In the genomic region with DNA sequence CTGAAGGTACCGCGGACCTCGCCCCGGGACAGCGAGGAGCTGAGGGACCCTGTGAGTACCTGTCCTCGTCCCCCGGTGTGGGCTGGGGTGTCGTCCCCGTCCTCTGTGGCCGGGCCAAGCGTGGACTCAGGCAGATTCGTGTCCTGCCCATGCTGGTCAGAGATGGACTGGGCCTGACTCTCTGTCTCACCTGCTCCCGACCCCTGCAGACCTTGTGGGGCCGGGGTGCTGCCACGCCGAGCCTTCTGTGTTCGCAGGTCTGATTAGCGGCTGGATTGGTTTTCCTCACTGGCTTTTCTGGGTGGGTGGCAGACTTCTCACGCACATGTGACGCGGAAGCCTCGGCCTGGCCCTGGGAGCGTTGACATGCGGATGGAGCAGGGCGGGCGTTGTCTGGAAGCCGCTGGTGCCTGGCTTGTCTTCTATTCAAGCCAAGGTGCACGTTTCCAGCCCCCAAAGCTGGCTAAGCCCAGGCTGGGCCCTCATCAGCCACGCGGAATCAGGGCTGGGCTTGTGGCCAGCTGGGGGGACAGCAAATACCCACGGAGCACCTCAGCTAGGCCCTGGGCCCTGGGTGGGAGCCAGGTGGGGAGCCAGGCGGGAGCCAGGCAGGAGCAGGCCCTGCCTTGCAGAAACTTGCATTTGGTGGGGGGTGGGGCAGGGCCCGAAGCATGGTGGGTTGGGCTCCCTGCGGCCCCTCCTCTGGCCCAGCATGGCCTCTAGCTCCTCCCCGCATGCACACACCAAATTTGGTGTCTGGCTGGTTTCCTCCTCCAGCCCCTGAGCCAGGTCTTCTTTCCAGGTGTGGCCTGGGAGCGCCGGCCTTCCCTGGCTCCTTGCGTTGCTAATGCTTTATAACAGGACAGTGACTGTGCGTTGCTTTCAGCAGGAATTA, we compare ENCODE assay signal across 19 cellular contexts. TPM values are rescaled to one million over a fixed set of nuclear protein-coding genes. Genes with fewer than 3 reads are reported as not detected.
DNase-seq lines count a peak whose midpoint lies in the region; ATAC-seq, FAIRE-seq and TF ChIP-seq lines count a peak whose summit lies in the region.
"Had no signal": no experiment of that assay in that cellular context is flagged by ENCODE, and none has a peak within 500 bp of the region (broad histone marks: within the 10 kb centered on the region; RNA-seq: fewer than 3 reads in every experiment).

No MANE protein-coding gene starts in this region.

- TF ChIP-seq EP300 in H1 (IDR thresholded peaks at IDR 0.05; ENCODE audit: borderline replicate concordance in 1 of 2, low read depth in 2 of 2, low read length in 2 of 2) = no peak

- 0 out of 4 replicates have a peak overlapping the region, but pooled peaks have one; percentile 4 to 8 for H3K4me2 ChIP-seq in H1 (ENCODE audit: insufficient read depth in 1 of 2, low read depth in 2 of 2, low read length in 2 of 2)

- POLR2A ChIA-PET in H1 (lab: Charles Lee; ENCODE audit: partially characterized antibody) = interaction anchor here (0.5 to 1.9 kb wide), 4 partner anchors 9 to 89 kb away, joined by 3 to 7 read pairs (median 4); no protein-coding TSS in a partner anchor
- POLR2A ChIA-PET in T-cell (lab: Charles Lee) = no interaction called here

- no peak overlapping the region for H2AFZ ChIP-seq in H1 (ENCODE audit: low read length)

- FAIRE-seq in H1 (lab: Jason Lieb, UNC) = no peak

- H4K8ac ChIP-seq in H1 (ENCODE audit: extremely low read depth, insufficient read depth, low read length) = peak overlapping the region; percentile 86; the same call in 1 of the 2 replicates

- no peak overlapping the region for H3K14ac ChIP-seq in H1 (ENCODE audit: insufficient read length)

- CTCF ChIA-PET in H1 (lab: Charles Lee; ENCODE audit: partially characterized antibody) = interaction anchor here (1.0 to 1.7 kb wide), 3 partner anchors 9 to 55 kb away, joined by 3 to 6 read pairs (median 4); no protein-coding TSS in a partner anchor
- CTCF ChIA-PET in T-cell (lab: Charles Lee) = no interaction called here

- H2BK20ac ChIP-seq in H1 (ENCODE audit: low read length) = no peak overlapping the region

- H3K23ac ChIP-seq in H1 (ENCODE audit: insufficient read length) = no peak overlapping the region

- H2BK15ac ChIP-seq in H1 (ENCODE audit: low read length) = no peak overlapping the region

- H3K18ac ChIP-seq in H1 (ENCODE audit: extremely low read depth, low read length) = peak overlapping the region; percentile 83

- H3K9ac ChIP-seq in HUES6 (ENCODE audit: low read length) = peak overlapping the region; percentile 52
- H3K9ac ChIP-seq in H1 (replicated peaks in 1 of 4; ENCODE audit: extremely low read depth in 1 of 4, low read depth in 3 of 4, low read length in 3 of 4) = no peak overlapping the region; a peak in 1 of 7 replicates

- DNase-seq in H1 (ENCODE audit: low read depth in 1 of 2, low spot score in 2 of 2) = peak; percentile 54 to 87
- DNase-seq in left kidney (ENCODE audit: low read depth, low spot score) = peak; percentile 24
- DNase-seq in T-cell = no peak
- no peak for DNase-seq in upper lobe of right lung
- DNase-seq: activated CD4-positive, alpha-beta T cell treated with anti-CD3 and anti-CD28 coated beads for 48 hours; activated T-cell treated with anti-CD3 and anti-CD28 coated beads, Interleukin-2, amount 50 U/mL, for 1 hour; COR-L47; NCI-H2029; NCI-H774; RPMI8226 had no signal

- peaks cover 3% of the 10 kb centered on the region; the same call in 1 of the 2 replicates for H3K36me3 ChIP-seq in HUES6 (ENCODE audit: control insufficient read depth, insufficient read depth, low read length)
- no peaks in the 10 kb centered on the region for H3K36me3 ChIP-seq in H1 (ENCODE audit: control insufficient read depth in 2 of 4, insufficient read depth in 4 of 4, low read length in 3 of 4)
- peaks cover 15% of the 10 kb centered on the region for H3K36me3 ChIP-seq in upper lobe of right lung

- H4K91ac ChIP-seq in H1 (replicated peaks; ENCODE audit: insufficient read length, low read length) = peak overlapping the region; percentile 74

- peak overlapping the region; percentile 75; the same call in 1 of the 2 replicates for H2BK5ac ChIP-seq in H1 (ENCODE audit: low read depth, low read length)

- H3K4me1 Mint-ChIP-seq in activated T-helper 17 cell treated with anti-CD3 and anti-CD28 coated beads, Interleukin-2, amount 50 U/mL, for 72 hours = no peaks in the 10 kb centered on the region
- peaks cover 0 to 2% (median 0%) of the 10 kb centered on the region in 3 donors for H3K4me1 Mint-ChIP-seq in T-cell

- H3K4me3 ChIP-seq in HUES6 (ENCODE audit: low read depth, low read length) = no peak overlapping the region
- no peak overlapping the region for H3K4me3 ChIP-seq in H1 (ENCODE audit: extremely low read depth in 1 of 4, insufficient read depth in 2 of 4, low read depth in 3 of 4, low read length in 4 of 4)
- no peak overlapping the region for H3K4me3 ChIP-seq in upper lobe of right lung
- H3K4me3 ChIP-seq: heart right ventricle, lung had no signal

- H3K4me1 ChIP-seq in HUES6 (ENCODE audit: control insufficient read depth, insufficient read depth, low read length) = peaks cover 29% of the 10 kb centered on the region
- peaks cover 0 to 20% (median 14%) of the 10 kb centered on the region in 4 experiments; a peak in 5 of 7 replicates for H3K4me1 ChIP-seq in H1 (replicated peaks in 1 of 4; ENCODE audit: control insufficient read depth in 3 of 4, insufficient read depth in 4 of 4, low read length in 3 of 4)
- no peaks in the 10 kb centered on the region for H3K4me1 ChIP-seq in upper lobe of right lung

- H3K4ac ChIP-seq in H1 (replicated peaks; ENCODE audit: insufficient read length, low read depth, low read length) = peak overlapping the region; percentile 69

- TF ChIP-seq RAD21 in H1 (IDR thresholded peaks at IDR 0.05 in 1 of 2, conservative IDR thresholded peaks at IDR 0.05 in 1 of 2; ENCODE audit: low read depth in 2 of 2, low read length in 2 of 2) = no peak

- no peak; a peak in 1 of 3 replicates for TF ChIP-seq POLR2A in H1 (IDR thresholded peaks at IDR 0.05; ENCODE audit: control extremely low read depth in 1 of 2, low read depth in 2 of 2, low read length in 2 of 2)

- H3K36me3 Mint-ChIP-seq in activated T-helper 17 cell treated with anti-CD3 and anti-CD28 coated beads, Interleukin-2, amount 50 U/mL, for 72 hours (ENCODE audit: low read depth) = no peaks in the 10 kb centered on the region
- peaks cover 5% of the 10 kb centered on the region for H3K36me3 Mint-ChIP-seq in T-cell

- H2BK120ac ChIP-seq in H1 (replicated peaks; ENCODE audit: low read depth, low read length) = no peak overlapping the region

- H3K27me3 ChIP-seq in HUES6 (ENCODE audit: control insufficient read depth, insufficient read depth, low read length) (no peaks in the 10 kb centered on the region), H1 (replicated peaks in 1 of 4; ENCODE audit: control insufficient read depth in 3 of 4, extremely low read depth in 1 of 4, insufficient read depth in 3 of 4, low read length in 3 of 4) (no peaks in the 10 kb centered on the region), upper lobe of right lung (no peaks in the 10 kb centered on the region)
- H3K27me3 ChIP-seq: heart right ventricle had no signal

- no peak for ATAC-seq in HG03442 (IDR thresholded peaks at IDR 0.05; ENCODE audit: unreplicated experiment)
- ATAC-seq in activated T-helper 17 cell treated with anti-CD3 and anti-CD28 coated beads, Interleukin-2, amount 50 U/mL, for 72 hours (replicated peaks) = no peak
- no peak for ATAC-seq in T-cell (replicated peaks in 1 of 4)
- ATAC-seq in upper lobe of right lung = no peak
- ATAC-seq: sciatic nerve; stimulated activated memory B cell treated with anti-CD40 and anti-IgM and Interleukin-4, amounts not matched to agents 10 μg/mL and 1 μg/mL and 100 μg/mL, for 72 hours had no signal

- H3K23me2 ChIP-seq in H1 (ENCODE audit: low read depth, low read length) = no peaks in the 10 kb centered on the region

- TF ChIP-seq CTCF in 22Rv1 (IDR thresholded peaks at IDR 0.05) (no peak), H1 (IDR thresholded peaks at IDR 0.05; ENCODE audit: control extremely low read depth in 1 of 3, insufficient read depth in 1 of 3, low read depth in 1 of 3, low read length in 3 of 3) (no peak), upper lobe of right lung (IDR thresholded peaks at IDR 0.05) (no peak)

- H3K4me3 Mint-ChIP-seq in activated T-helper 17 cell treated with anti-CD3 and anti-CD28 coated beads, Interleukin-2, amount 50 U/mL, for 72 hours = no peak overlapping the region
- no peak overlapping the region for H3K4me3 Mint-ChIP-seq in T-cell
- H3K4me3 Mint-ChIP-seq: neural crest cell; stimulated activated memory B cell treated with anti-CD40 and anti-IgM and Interleukin-4, amounts not matched to agents 10 μg/mL and 1 μg/mL and 100 μg/mL, for 72 hours had no signal

- peak overlapping the region; percentile 61 for H3K27ac ChIP-seq in 22Rv1
- H3K27ac ChIP-seq in HUES6 (ENCODE audit: low read depth, low read length) = peak overlapping the region; percentile 77
- H3K27ac ChIP-seq in H1 (ENCODE audit: low read depth, low read length) = 0 out of 2 replicates have a peak overlapping the region, but pooled peaks have one; percentile 33
- H3K27ac ChIP-seq in upper lobe of right lung = no peak overlapping the region
- H3K27ac ChIP-seq: heart right ventricle had no signal

- 0 out of 2 replicates have a peak overlapping the region, but pooled peaks have one; percentile 40 for H2AK5ac ChIP-seq in H1 (ENCODE audit: low read depth, low read length)

- H3K9me3 ChIP-seq in HUES6 (ENCODE audit: control insufficient read depth, insufficient read depth, low read depth, low read length) (no peaks in the 10 kb centered on the region), H1 (ENCODE audit: insufficient read depth in 2 of 2, low read depth in 1 of 2, low read length in 1 of 2) (no peaks in the 10 kb centered on the region), upper lobe of right lung (no peaks in the 10 kb centered on the region)
- H3K9me3 ChIP-seq: heart right ventricle had no signal

- WGBS in H1 (ENCODE audit: extremely low coverage in 1 of 2, insufficient coverage in 1 of 2, insufficient read length in 1 of 2, insufficient replicate concordance in 2 of 2, low coverage in 1 of 2, low lambda C conversion rate in 2 of 2, missing lambda C conversion rate in 1 of 2), 2 experiments = 80% methylated on average over 39 of the region's 39 CpGs; no CpG with 5 or more reads in 1 of the 2 experiments

- no peaks in the 10 kb centered on the region for H4K20me1 ChIP-seq in H1 (replicated peaks in 1 of 2; ENCODE audit: control insufficient read depth in 1 of 2, insufficient read depth in 2 of 2, low read length in 2 of 2)

- no peaks in the 10 kb centered on the region for H3K9me3 Mint-ChIP-seq in activated T-helper 17 cell treated with anti-CD3 and anti-CD28 coated beads, Interleukin-2, amount 50 U/mL, for 72 hours
- no peaks in the 10 kb centered on the region for H3K9me3 Mint-ChIP-seq in T-cell
- H3K9me3 Mint-ChIP-seq: neural crest cell; stimulated activated memory B cell treated with anti-CD40 and anti-IgM and Interleukin-4, amounts not matched to agents 10 μg/mL and 1 μg/mL and 100 μg/mL, for 72 hours had no signal

- no peaks in the 10 kb centered on the region for H3K79me2 ChIP-seq in H1 (ENCODE audit: control insufficient read depth in 1 of 2, insufficient read depth in 2 of 2, low read length in 2 of 2)

- peaks cover 6% of the 10 kb centered on the region; the same call in 1 of the 2 replicates for H3K79me1 ChIP-seq in H1 (ENCODE audit: low read depth, low read length)

- peak overlapping the region; percentile 84; the same call in 1 of the 2 replicates for H2BK12ac ChIP-seq in H1 (ENCODE audit: low read depth, low read length)

- intact Hi-C loops in upper lobe of right lung (cut with DNase I) = no loop called here

- H3K27ac Mint-ChIP-seq in activated T-helper 17 cell treated with anti-CD3 and anti-CD28 coated beads, Interleukin-2, amount 50 U/mL, for 72 hours = no peak overlapping the region
- H3K27ac Mint-ChIP-seq in T-cell = no peak overlapping the region
- H3K27ac Mint-ChIP-seq: stimulated activated memory B cell treated with anti-CD40 and anti-IgM and Interleukin-4, amounts not matched to agents 10 μg/mL and 1 μg/mL and 100 μg/mL, for 72 hours had no signal

- no peak overlapping the region for H3K56ac ChIP-seq in H1 (replicated peaks; ENCODE audit: insufficient read length, low read depth, low read length)

- peak overlapping the region; percentile 81 for H4K5ac ChIP-seq in H1 (ENCODE audit: insufficient read length, low read depth, low read length)

- no peaks in the 10 kb centered on the region for H3K27me3 Mint-ChIP-seq in activated T-helper 17 cell treated with anti-CD3 and anti-CD28 coated beads, Interleukin-2, amount 50 U/mL, for 72 hours
- no peaks in the 10 kb centered on the region for H3K27me3 Mint-ChIP-seq in T-cell
- H3K27me3 Mint-ChIP-seq: stimulated activated memory B cell treated with anti-CD40 and anti-IgM and Interleukin-4, amounts not matched to agents 10 μg/mL and 1 μg/mL and 100 μg/mL, for 72 hours had no signal

RNA-seq across cellular contexts. Expression of a gene that starts 7.0 kb away (rescaled TPM):
- total RNA-seq in H1 (2021; fragmentation: NEBNext Ultra II Directional; extraction: Animal tissue kit (Norgen Biotek cat#: 25700)) = 20.5 and 25.6 TPM in 2 replicates
- 7.9 and 8.6 TPM in 2 replicates for polyA plus RNA-seq in H1 (2011; rRNA removed)
- 9.2 TPM for polyA plus RNA-seq in H1 (2011; cell fraction: cytosol; rRNA removed)
- 18.3 TPM for polyA plus RNA-seq in H1 (2011; cell fraction: nucleus; rRNA removed)
- 14.3 to 23.8 TPM (median 16.0 TPM) in 4 replicates for polyA plus RNA-seq in H1 (2012, experiment 1 of 2)
- 5.4 TPM for polyA plus RNA-seq in H1 (2012, experiment 2 of 2)
- 10.3 TPM for polyA plus RNA-seq in H1 (2013, experiment 1 of 2)
- polyA plus RNA-seq in H1 (2013, experiment 2 of 2) = 9.8 TPM
- 12.8 and 15.9 TPM in 2 replicates for polyA minus RNA-seq in H1 (2011; rRNA and poly(A)+ RNA removed)
- 8.7 TPM for polyA minus RNA-seq in H1 (2011; cell fraction: cytosol; rRNA and poly(A)+ RNA removed)
- 8.7 TPM for polyA minus RNA-seq in H1 (2011; cell fraction: nucleus; rRNA and poly(A)+ RNA removed)
- total RNA-seq in activated T-helper 17 cell treated with anti-CD3 and anti-CD28 coated beads, Interleukin-2, amount 50 U/mL, for 72 hours = 10 to 100 TPM; 23.6 to 51.0 TPM
- total RNA-seq in T-cell (10 to 100 TPM in 4 of 5 donors, 1 to 10 TPM in 1; 8.8 to 24.3 (median 22.9) TPM), upper lobe of right lung (71.4 TPM)

Comparison
In these comparisons a context has a peak if more than half of its experiments do, and no peak if none do; other contexts are left out.
1. DNase-seq: peak in H1 (2 of 2) and left kidney (single experiment); none in T-cell (0 of 34) and upper lobe of right lung (single experiment).